In the genomic region with DNA sequence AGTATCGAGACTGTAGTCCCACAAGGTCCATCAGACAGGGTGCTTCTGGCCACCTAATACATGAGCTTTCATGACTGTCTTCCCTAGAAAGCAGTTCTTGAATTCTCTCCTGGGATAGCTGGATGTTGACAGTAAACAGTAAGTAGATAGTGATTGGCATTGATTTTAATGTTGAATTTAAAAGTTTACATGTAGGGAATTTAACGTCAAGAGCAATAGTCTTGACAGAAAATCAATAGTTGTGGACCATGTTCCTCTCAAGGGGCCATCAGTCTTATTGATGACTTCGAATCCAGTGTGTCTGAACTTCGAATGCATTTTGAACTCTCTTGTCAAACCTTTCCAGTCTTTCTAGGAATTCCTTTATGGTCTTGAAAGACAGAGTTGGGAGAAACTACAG, we compare ENCODE assay signal across 7 cellular contexts.
"Had no signal": no experiment of that assay in that cellular context is flagged by ENCODE, and none has a peak within 500 bp of the region (broad histone marks: within the 10 kb centered on the region; RNA-seq: fewer than 3 reads in every experiment).

No MANE protein-coding gene starts in this region.

- DNase-seq: GDM1 had no signal

- H3K4me3 ChIP-seq: GM12878 had no signal

- ATAC-seq: GM12878 had no signal

- FAIRE-seq: G401.6, GM12878, GM12891, GM12892, GM18507, GM19239 had no signal
